Comparison of ENCODE assay signal across 9 cellular contexts in genomic region chr2:192029089-192029488, GRCh38.
A peak's percentile ranks its signal among the peaks of the same experiment; 100 is the strongest.
DNase-seq lines count a peak whose midpoint lies in the region; ATAC-seq and TF ChIP-seq lines count a peak whose summit lies in the region.
"Had no signal": no experiment of that assay in that cellular context is flagged by ENCODE, and none has a peak within 500 bp of the region (broad histone marks: within the 10 kb centered on the region; RNA-seq: fewer than 3 reads in every experiment).

No MANE protein-coding gene starts in this region.

- no peaks in the 10 kb centered on the region for H3K36me3 ChIP-seq in uterus

- no peaks in the 10 kb centered on the region for H3K9me3 ChIP-seq in uterus

- peak; percentile 57 for ATAC-seq in HG03066 (IDR thresholded peaks at IDR 0.05; ENCODE audit: low read depth, unreplicated experiment)

- no peak for TF ChIP-seq POLR2A in uterus (IDR thresholded peaks at IDR 0.05)

- H3K4me3 ChIP-seq in dorsolateral prefrontal cortex: no peak overlapping the region
- no peak overlapping the region for H3K4me3 ChIP-seq in uterus

- peak overlapping the region in 1 of 59 donors; percentile 10 for H3K27ac ChIP-seq in dorsolateral prefrontal cortex
- no peak overlapping the region for H3K27ac ChIP-seq in uterus

- intact Hi-C loops in dorsolateral prefrontal cortex (cut with DNase I): no loop called here
- intact Hi-C loops in uterus (cut with DNase I; ENCODE audit: low total_unique reads): no loop called here

- no peak for TF ChIP-seq CTCF in dorsolateral prefrontal cortex (IDR thresholded peaks at IDR 0.05 in 54 of 56, conservative IDR thresholded peaks at IDR 0.05 in 2 of 56; ENCODE audit: low read depth in 1 of 56, partially characterized antibody in 56 of 56)
- no peak for TF ChIP-seq CTCF in uterus (IDR thresholded peaks at IDR 0.05)

- H3K4me1 ChIP-seq in uterus: no peaks in the 10 kb centered on the region

- no peaks in the 10 kb centered on the region for H3K27me3 ChIP-seq in dorsolateral prefrontal cortex
- no peaks in the 10 kb centered on the region for H3K27me3 ChIP-seq in uterus

- DNase-seq in stimulated activated CD4-positive, alpha-beta T cell treated with anti-CD3 and anti-CD28 coated beads, Interleukin-4, amount 100 ng/mL, for 1 hour: peak; percentile 2
- DNase-seq in stimulated activated CD4-positive, alpha-beta T cell treated with anti-CD3 and anti-CD28 coated beads, Interleukin-12 subunit alpha, Interleukin-12 subunit beta, amount 100 ng/mL, for 4 hours: no peak
- DNase-seq in amniotic epithelial cell (ENCODE audit: low read depth) (peak; percentile 59), dorsolateral prefrontal cortex (no peak), NCI-H2081 (lab: John Stamatoyannopoulos, UW) (no peak), uterus (no peak)
- DNase-seq in activated CD8-positive, alpha-beta memory T cell treated with anti-CD3 and anti-CD28 coated beads for 24 hours: no peak
- DNase-seq: activated naive CD4-positive, alpha-beta T cell treated with Interleukin-2 at 50 U/mL for 16 hours had no signal

Comparison
In these comparisons a context has a peak if more than half of its experiments do, and no peak if none do; other contexts are left out.
1. DNase-seq: peak in stimulated activated CD4-positive, alpha-beta T cell treated with anti-CD3 and anti-CD28 coated beads, Interleukin-4, amount 100 ng/mL, for 1 hour (single experiment) and amniotic epithelial cell (single experiment); none in stimulated activated CD4-positive, alpha-beta T cell treated with anti-CD3 and anti-CD28 coated beads, Interleukin-12 subunit alpha, Interleukin-12 subunit beta, amount 100 ng/mL, for 4 hours (single experiment), dorsolateral prefrontal cortex (0 of 10), NCI-H2081 (0 of 2), uterus (0 of 2) and activated CD8-positive, alpha-beta memory T cell treated with anti-CD3 and anti-CD28 coated beads for 24 hours (single experiment).